Comparison of ENCODE assay signal across 1 cellular context in genomic region chr2:128379021-128380005, GRCh38.
TF ChIP-seq lines count a peak whose summit lies in the region.

No MANE protein-coding gene starts in this region.

TF ChIP-seq in HEK293, 187 proteins besides CTCF, POLR2A, EP300 and RAD21 (continued from another document):
- TF ChIP-seq ZNF398 (tag by site-specific recombination; IDR thresholded peaks at IDR 0.05) = peak; percentile 17; the same call in 1 of the 2 replicates
